In genomic region chr11:77473001-77473800, GRCh38 we compare ENCODE assay signal across 8 cellular contexts. TPM values are rescaled to one million over a fixed set of nuclear protein-coding genes. Genes with fewer than 3 reads are reported as not detected.
A peak's percentile ranks its signal among the peaks of the same experiment; 100 is the strongest.
DNase-seq lines count a peak whose midpoint lies in the region; ATAC-seq and TF ChIP-seq lines count a peak whose summit lies in the region.

No MANE protein-coding gene starts in this region.

- TF ChIP-seq CTCF in lower lobe of right lung (IDR thresholded peaks at IDR 0.05), result no peak

- no peaks in the 10 kb centered on the region for H3K9me2 ChIP-seq in Karpas-422 (replicated peaks; ENCODE audit: insufficient read depth, low read length)

- peaks cover 12% of the 10 kb centered on the region for H3K4me1 ChIP-seq in CD4-positive, CD25-positive, alpha-beta regulatory T cell (ENCODE audit: control insufficient read depth, insufficient read depth, low read length, poor library complexity, severe bottlenecking)
- H3K4me1 ChIP-seq in lower lobe of right lung (peaks cover 3% of the 10 kb centered on the region), Karpas-422 (ENCODE audit: low read length) (0 out of 2 replicates have a peak, but pooled peaks cover 2% of the 10 kb centered on the region)

- peaks cover 0 to 2% (median 0%) of the 10 kb centered on the region in 7 donors for H3K9me3 Mint-ChIP-seq in CD4-positive, CD25-positive, alpha-beta regulatory T cell
- no peaks in the 10 kb centered on the region for H3K9me3 Mint-ChIP-seq in dendritic cell treated with granulocyte-macrophage colony-stimulating factor and Interleukin-4, amounts not matched to agents 40 ng/mL and 50 ng/mL, for 4 days

- H3K36me3 ChIP-seq in CD4-positive, CD25-positive, alpha-beta regulatory T cell (ENCODE audit: control insufficient read depth, insufficient read depth, low read length), result no peaks in the 10 kb centered on the region
- H3K36me3 ChIP-seq in KOPT-K1 (ENCODE audit: insufficient read depth, low read length) (no peaks in the 10 kb centered on the region), lower lobe of right lung (no peaks in the 10 kb centered on the region), Karpas-422 (ENCODE audit: insufficient read depth, low read length) (no peaks in the 10 kb centered on the region)

- H3K9ac ChIP-seq in Karpas-422 (ENCODE audit: low read length), result no peak overlapping the region

- H3K27ac ChIP-seq in CD4-positive, CD25-positive, alpha-beta regulatory T cell (ENCODE audit: insufficient read depth, low read length, poor library complexity, severe bottlenecking), result no peak overlapping the region
- H3K27ac ChIP-seq in KOPT-K1 (ENCODE audit: low read depth, low read length, poor library complexity, severe bottlenecking) (peak overlapping the region; percentile 40), lower lobe of right lung (peak overlapping the region; percentile 79), Karpas-422 (ENCODE audit: low read length) (no peak overlapping the region)

- H3K4me1 Mint-ChIP-seq in CD4-positive, CD25-positive, alpha-beta regulatory T cell, result peaks cover 0 to 25% (median 11%) of the 10 kb centered on the region in 4 donors
- H3K4me1 Mint-ChIP-seq in dendritic cell treated with granulocyte-macrophage colony-stimulating factor and Interleukin-4, amounts not matched to agents 40 ng/mL and 50 ng/mL, for 4 days (ENCODE audit: low read depth), result peaks cover 23% of the 10 kb centered on the region

- H4K20me1 ChIP-seq in Karpas-422 (ENCODE audit: insufficient read depth, low read depth, low read length), result no peaks in the 10 kb centered on the region

- peak overlapping the region; percentile 48 to 90 (median 83) for H3K4me3 Mint-ChIP-seq in CD4-positive, CD25-positive, alpha-beta regulatory T cell
- H3K4me3 Mint-ChIP-seq in dendritic cell treated with granulocyte-macrophage colony-stimulating factor and Interleukin-4, amounts not matched to agents 40 ng/mL and 50 ng/mL, for 4 days, result peak overlapping the region; percentile 79

- peak; percentile 28 to 51 (median 50) for DNase-seq in CD4-positive, CD25-positive, alpha-beta regulatory T cell
- DNase-seq in activated CD4-positive, alpha-beta T cell treated with anti-CD3 and anti-CD28 coated beads for 48 hours, result peak; percentile 61
- DNase-seq in lower lobe of right lung, result peak; percentile 71
- peak; percentile 23 to 44 (median 40) for DNase-seq in stimulated activated CD4-positive, alpha-beta T cell treated with anti-CD3 and anti-CD28 coated beads, TNF-alpha, amount 100 ng/mL, for 4 hours (ENCODE audit: low read depth in 3 of 3)
- no peak for DNase-seq in Karpas-422

- H3K36me3 Mint-ChIP-seq in CD4-positive, CD25-positive, alpha-beta regulatory T cell, result no peaks in the 10 kb centered on the region
- H3K36me3 Mint-ChIP-seq in dendritic cell treated with granulocyte-macrophage colony-stimulating factor and Interleukin-4, amounts not matched to agents 40 ng/mL and 50 ng/mL, for 4 days (ENCODE audit: low read depth), result no peaks in the 10 kb centered on the region

- no peak overlapping the region for H3K4me2 ChIP-seq in Karpas-422 (ENCODE audit: low read depth, low read length, poor library complexity, severe bottlenecking)

- H3K27me3 ChIP-seq in CD4-positive, CD25-positive, alpha-beta regulatory T cell (ENCODE audit: control insufficient read depth, insufficient read depth, low read length), result peaks cover 44% of the 10 kb centered on the region
- H3K27me3 ChIP-seq in lower lobe of right lung (ENCODE audit: low read depth) (no peaks in the 10 kb centered on the region), Karpas-422 (ENCODE audit: low read length) (no peaks in the 10 kb centered on the region)

- peaks cover 64% of the 10 kb centered on the region for H3K27me3 Mint-ChIP-seq in CD4-positive, CD25-positive, alpha-beta regulatory T cell
- peaks cover 18% of the 10 kb centered on the region for H3K27me3 Mint-ChIP-seq in dendritic cell treated with granulocyte-macrophage colony-stimulating factor and Interleukin-4, amounts not matched to agents 40 ng/mL and 50 ng/mL, for 4 days

- peak overlapping the region; percentile 59 to 98 (median 91) for H3K27ac Mint-ChIP-seq in CD4-positive, CD25-positive, alpha-beta regulatory T cell
- H3K27ac Mint-ChIP-seq in dendritic cell treated with granulocyte-macrophage colony-stimulating factor and Interleukin-4, amounts not matched to agents 40 ng/mL and 50 ng/mL, for 4 days, result peak overlapping the region; percentile 79

- H3K9me3 ChIP-seq in CD4-positive, CD25-positive, alpha-beta regulatory T cell (ENCODE audit: control insufficient read depth in 2 of 2, low read length in 2 of 2), result no peaks in the 10 kb centered on the region
- H3K9me3 ChIP-seq in KOPT-K1 (ENCODE audit: insufficient read depth, low read length, poor library complexity, severe bottlenecking) (no peaks in the 10 kb centered on the region), lower lobe of right lung (no peaks in the 10 kb centered on the region), Karpas-422 (ENCODE audit: low read length) (no peaks in the 10 kb centered on the region)

- H3K79me2 ChIP-seq in Karpas-422 (ENCODE audit: low read length), result no peaks in the 10 kb centered on the region

- H2AFZ ChIP-seq in Karpas-422 (ENCODE audit: low read length), result no peak overlapping the region

- intact Hi-C loops in dendritic cell treated with granulocyte-macrophage colony-stimulating factor and Interleukin-4, amounts not matched to agents 40 ng/mL and 50 ng/mL, for 4 days (cut with micrococcal nuclease), result loop anchor here (5.0 kb wide), 1 partner anchor 74 kb away; no protein-coding TSS in a partner anchor
- intact Hi-C loops in lower lobe of right lung (cut with DNase I), result no loop called here

- H3K4me3 ChIP-seq in CD4-positive, CD25-positive, alpha-beta regulatory T cell (ENCODE audit: low read depth, low read length), result peak overlapping the region; percentile 1
- H3K4me3 ChIP-seq in lower lobe of right lung (peak overlapping the region; percentile 62), Karpas-422 (ENCODE audit: low read length) (no peak overlapping the region)

- ATAC-seq in CD4-positive, CD25-positive, alpha-beta regulatory T cell (ENCODE audit: low read depth in 2 of 2), result peak; percentile 47 to 60
- ATAC-seq in GM19397 (IDR thresholded peaks at IDR 0.05; ENCODE audit: unreplicated experiment) (peak; percentile 29), lower lobe of right lung (peak; percentile 82 to 87)

RNA-seq across cellular contexts. Expression of gene PAK1, which starts 0.7 kb away (rescaled TPM):
- total RNA-seq in CD4-positive, CD25-positive, alpha-beta regulatory T cell, result 15.3 TPM
- polyA plus RNA-seq in CD4-positive, CD25-positive, alpha-beta regulatory T cell, result 10 to 100 TPM in 2 of 4 donors, 1 to 10 TPM in 2; 8.0 to 14.2 (median 11.1) TPM
- total RNA-seq in lower lobe of right lung, result 40.6 TPM
- total RNA-seq in Karpas-422 (2014; rRNA removed; shearing (Covaris generic); ENCODE audit: low replicate concordance), result 18.7 and 60.1 TPM in 2 replicates

Comparison
In these comparisons a context has a peak if more than half of its experiments do, and no peak if none do; other contexts are left out.
1. ATAC-seq: peak in every context shown above with its lines; median percentile 84 in lower lobe of right lung; 54 in CD4-positive, CD25-positive, alpha-beta regulatory T cell; 29 in GM19397.
2. H3K27ac ChIP-seq: peak in KOPT-K1 (single experiment) and lower lobe of right lung (single experiment); none in CD4-positive, CD25-positive, alpha-beta regulatory T cell (single experiment) and Karpas-422 (single experiment).